Comparison of ENCODE assay signal across 14 cellular contexts in the genomic region with DNA sequence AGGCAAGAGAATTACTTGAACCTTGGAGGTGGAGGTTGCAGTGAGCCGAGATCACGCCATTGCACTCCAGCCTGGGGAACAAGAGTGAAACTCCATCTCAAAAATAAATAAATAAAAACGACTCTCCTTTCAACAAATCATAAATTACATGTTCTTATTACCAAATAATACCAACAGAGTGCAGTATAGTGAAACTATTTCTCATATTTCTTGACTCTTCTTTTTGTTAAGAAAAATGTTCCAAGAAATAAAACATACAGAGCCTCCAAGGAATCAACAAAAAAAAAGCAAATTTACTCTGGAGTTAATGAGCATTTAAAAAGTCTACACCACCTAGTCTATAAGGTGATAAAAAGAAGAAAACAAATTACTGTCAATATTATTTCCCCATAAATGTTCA.
DNase-seq lines count a peak whose midpoint lies in the region; ATAC-seq and TF ChIP-seq lines count a peak whose summit lies in the region.
"Had no signal": no experiment of that assay in that cellular context is flagged by ENCODE, and none has a peak within 500 bp of the region (broad histone marks: within the 10 kb centered on the region; RNA-seq: fewer than 3 reads in every experiment).

No MANE protein-coding gene starts in this region.

- intact Hi-C loops in psoas muscle (cut with DNase I), result loop anchor here in 1 of 2 donors (5.0 kb wide), 1 partner anchor 342 kb away; no protein-coding TSS in a partner anchor
- intact Hi-C loops in left colon (cut with DNase I, micrococcal nuclease), result loop anchor here in 1 of 2 donors (10.0 kb wide), 1 partner anchor 179 kb away; no protein-coding TSS in a partner anchor

- H4K20me1 ChIP-seq in OCI-LY3 (ENCODE audit: insufficient read depth, low read length), result no peaks in the 10 kb centered on the region

- H3K36me3 ChIP-seq in OCI-LY3 (replicated peaks; ENCODE audit: low read depth, low read length) (peaks cover 14% of the 10 kb centered on the region), psoas muscle (ENCODE audit: insufficient read depth in 1 of 2, low read depth in 1 of 2) (no peaks in the 10 kb centered on the region)

- peak in 1 of 4 donors; percentile 17 for ATAC-seq in psoas muscle
- ATAC-seq in GM21528 (IDR thresholded peaks at IDR 0.05; ENCODE audit: low FRiP score, unreplicated experiment), result no peak
- ATAC-seq in left colon, result no peak
- no peak for ATAC-seq in HG03432 (IDR thresholded peaks at IDR 0.05; ENCODE audit: unreplicated experiment)

- no peak overlapping the region for H3K4me3 ChIP-seq in OCI-LY3 (ENCODE audit: low read length)
- no peak overlapping the region for H3K4me3 ChIP-seq in psoas muscle

- peaks cover 33% of the 10 kb centered on the region for H3K4me1 ChIP-seq in OCI-LY3 (ENCODE audit: low read length)
- peaks cover 8% of the 10 kb centered on the region for H3K4me1 ChIP-seq in psoas muscle
- H3K4me1 ChIP-seq: parathyroid adenoma had no signal

- H3K9me3 ChIP-seq in OCI-LY3 (ENCODE audit: insufficient read depth, low read length) (no peaks in the 10 kb centered on the region), psoas muscle (no peaks in the 10 kb centered on the region)

- no peak overlapping the region for H3K27ac ChIP-seq in OCI-LY3 (ENCODE audit: low read length)
- peak overlapping the region; percentile 46 for H3K27ac ChIP-seq in psoas muscle
- H3K27ac ChIP-seq: C4-2B, parathyroid adenoma had no signal

- no peak overlapping the region for H2AFZ ChIP-seq in OCI-LY3 (ENCODE audit: low read depth, low read length)
- H2AFZ ChIP-seq: parathyroid adenoma had no signal

- H3K27me3 ChIP-seq in OCI-LY3 (ENCODE audit: low read depth, low read length) (no peaks in the 10 kb centered on the region), psoas muscle (ENCODE audit: insufficient read depth in 3 of 3, low read length in 2 of 3) (no peaks in the 10 kb centered on the region)

- H3K4me2 ChIP-seq in OCI-LY3 (ENCODE audit: low read length), result no peak overlapping the region

- DNase-seq in GM03348 (ENCODE audit: low spot score) (peak; percentile 27), fibroblast of gingiva (ENCODE audit: low read depth) (peak; percentile 13), psoas muscle (no peak), left colon (no peak)
- DNase-seq: activated CD4-positive, alpha-beta T cell treated with anti-CD3 and anti-CD28 coated beads, Interleukin-2, amount 10 ng/mL, durations not matched to agents 24 days and 14 days; EL; NCI-H2029; NCI-H69; stimulated activated CD4-positive, alpha-beta T cell treated with anti-CD3 and anti-CD28 coated beads, Interleukin-15, amount 100 ng/mL, for 24 hours had no signal

- 45 to 60% (median 46%) methylated on average over 3 of the region's 3 CpGs for WGBS in psoas muscle, 3 donors

- H3K79me2 ChIP-seq in OCI-LY3 (ENCODE audit: low read length), result no peaks in the 10 kb centered on the region
- H3K79me2 ChIP-seq: parathyroid adenoma had no signal

- no peak overlapping the region for H3K9ac ChIP-seq in OCI-LY3 (ENCODE audit: low read length)
- H3K9ac ChIP-seq: parathyroid adenoma had no signal

- TF ChIP-seq CTCF in OCI-LY3 (IDR thresholded peaks at IDR 0.05; ENCODE audit: low read depth, low read length), result peak; percentile 14; the same call in 1 of the 2 replicates
- TF ChIP-seq CTCF in psoas muscle (IDR thresholded peaks at IDR 0.05), result peak; percentile 10

Comparison
In these comparisons a context has a peak if more than half of its experiments do, and no peak if none do; other contexts are left out.
1. DNase-seq: peak in GM03348 (single experiment) and fibroblast of gingiva (single experiment); none in psoas muscle (0 of 2) and left colon (0 of 2).